Comparison of ENCODE assay signal across 23 cellular contexts in genomic region chr2:101467306-101467705, GRCh38. TPM values are rescaled to one million over a fixed set of nuclear protein-coding genes. Genes with fewer than 3 reads are reported as not detected.
DNase-seq lines count a peak whose midpoint lies in the region; TF ChIP-seq lines count a peak whose summit lies in the region.
"Had no signal": no experiment of that assay in that cellular context is flagged by ENCODE, and none has a peak within 500 bp of the region (broad histone marks: within the 10 kb centered on the region; RNA-seq: fewer than 3 reads in every experiment).

No MANE protein-coding gene starts in this region.

- H3K9me3 ChIP-seq in HUES64 (ENCODE audit: insufficient read depth, low read depth, low read length) (no peaks in the 10 kb centered on the region), HAP-1 (no peaks in the 10 kb centered on the region)
- H3K9me3 ChIP-seq: breast epithelium, gastrocnemius medialis, mucosa of descending colon had no signal

- H3K4me1 Mint-ChIP-seq in activated naive CD8-positive, alpha-beta T cell treated with anti-CD3 and anti-CD28 coated beads for 36 hours = no peaks in the 10 kb centered on the region

- no peak overlapping the region for H3K4me3 Mint-ChIP-seq in activated naive CD8-positive, alpha-beta T cell treated with anti-CD3 and anti-CD28 coated beads for 36 hours
- H3K4me3 Mint-ChIP-seq: activated naive CD8-positive, alpha-beta T cell; activated T-helper 1 cell treated with anti-CD3 and anti-CD28 coated beads, Interleukin-12 subunit alpha, Interleukin-12 subunit beta, Interleukin-2, Interleukin-4 antibody, amounts not matched to agents 30 ng/mL and 10 ng/mL and 1 ng/mL, durations not matched to agents 14 hours and 24 hours and 36 hours had no signal

- H3K27ac ChIP-seq in HUES64 (ENCODE audit: low read depth, low read length) = peak overlapping the region; percentile 21; the same call in 1 of the 2 replicates
- H3K27ac ChIP-seq: breast epithelium, epithelial cell of prostate, gastrocnemius medialis had no signal

- H3K4me1 ChIP-seq in HUES64 (ENCODE audit: insufficient read depth, low read length) = peaks cover 15% of the 10 kb centered on the region; the same call in 1 of the 2 replicates
- H3K4me1 ChIP-seq in HAP-1 = no peaks in the 10 kb centered on the region
- H3K4me1 ChIP-seq: breast epithelium had no signal

- H3K4me3 ChIP-seq in AG10803 (ENCODE audit: low read length) = no peak overlapping the region
- no peak overlapping the region for H3K4me3 ChIP-seq in HUES64 (ENCODE audit: low read length)
- no peak overlapping the region for H3K4me3 ChIP-seq in HAP-1
- H3K4me3 ChIP-seq: breast epithelium, gastrocnemius medialis, mucosa of descending colon had no signal

- H3K27me3 ChIP-seq in HUES64 (ENCODE audit: insufficient read depth, low read length) (no peaks in the 10 kb centered on the region), HAP-1 (ENCODE audit: low read depth) (0 out of 2 replicates have a peak, but pooled peaks cover 3% of the 10 kb centered on the region)
- H3K27me3 ChIP-seq: breast epithelium, gastrocnemius medialis had no signal

- no peaks in the 10 kb centered on the region for H3K9me3 Mint-ChIP-seq in activated naive CD8-positive, alpha-beta T cell treated with anti-CD3 and anti-CD28 coated beads for 36 hours
- H3K9me3 Mint-ChIP-seq: activated T-helper 1 cell treated with anti-CD3 and anti-CD28 coated beads, Interleukin-12 subunit alpha, Interleukin-12 subunit beta, Interleukin-2, Interleukin-4 antibody, amounts not matched to agents 30 ng/mL and 10 ng/mL and 1 ng/mL, durations not matched to agents 14 hours and 24 hours and 36 hours had no signal

- in situ Hi-C loops in HAP-1 (cut with MboI; ENCODE audit: low sequenced_read_pairs) = no loop called here

- H3K36me3 ChIP-seq in HUES64 (ENCODE audit: insufficient read depth, low read length) = no peaks in the 10 kb centered on the region
- no peaks in the 10 kb centered on the region for H3K36me3 ChIP-seq in HAP-1 (replicated peaks)
- H3K36me3 ChIP-seq: breast epithelium, gastrocnemius medialis had no signal

- DNase-seq in AG10803 (ENCODE audit: low read depth) (peak; percentile 60), amniotic epithelial cell (ENCODE audit: low read depth) (peak; percentile 51), iris pigment epithelial cell (ENCODE audit: low read depth) (peak; percentile 9), NCI-H774 (lab: John Stamatoyannopoulos, UW) (no peak), HAP-1 (ENCODE audit: low spot score in 2 of 2) (no peak)
- no peak for DNase-seq in activated CD8-positive, alpha-beta memory T cell treated with anti-CD3 and anti-CD28 coated beads, Interleukin-2, amount 50 U/mL, for 48 hours
- DNase-seq in activated naive CD8-positive, alpha-beta T cell treated with anti-CD3 and anti-CD28 coated beads for 36 hours = no peak
- DNase-seq: activated CD4-positive, CD25-positive, alpha-beta regulatory T cell treated with anti-CD3 and anti-CD28 coated beads, Interleukin-2, amount 50 U/mL, for 72 hours; dermis blood vessel endothelial cell; DMS153; gastrocnemius medialis; mucosa of descending colon; NCI-H1092 treated with DMSO at 0.1 percent for 48 hours; NCI-H2171 treated with DMSO at 0.1 percent for 48 hours; NCI-H82 had no signal

- TF ChIP-seq CTCF in AG10803 (conservative IDR thresholded peaks at IDR 0.05; ENCODE audit: low read length) = no peak

- H3K9ac ChIP-seq in HUES64 (ENCODE audit: low read depth, low read length) = no peak overlapping the region

- no peak overlapping the region for H3K27ac Mint-ChIP-seq in activated naive CD8-positive, alpha-beta T cell treated with anti-CD3 and anti-CD28 coated beads for 36 hours
- H3K27ac Mint-ChIP-seq: activated naive CD8-positive, alpha-beta T cell; activated T-helper 1 cell treated with anti-CD3 and anti-CD28 coated beads, Interleukin-12 subunit alpha, Interleukin-12 subunit beta, Interleukin-2, Interleukin-4 antibody, amounts not matched to agents 30 ng/mL and 10 ng/mL and 1 ng/mL, durations not matched to agents 14 hours and 24 hours and 36 hours had no signal

- no peaks in the 10 kb centered on the region for H3K27me3 Mint-ChIP-seq in activated naive CD8-positive, alpha-beta T cell treated with anti-CD3 and anti-CD28 coated beads for 36 hours
- H3K27me3 Mint-ChIP-seq: activated naive CD8-positive, alpha-beta T cell had no signal

- 23% methylated on average over 4 of the region's 4 CpGs for WGBS in HUES64

- no peaks in the 10 kb centered on the region for H3K36me3 Mint-ChIP-seq in activated naive CD8-positive, alpha-beta T cell treated with anti-CD3 and anti-CD28 coated beads for 36 hours
- H3K36me3 Mint-ChIP-seq: activated naive CD8-positive, alpha-beta T cell had no signal

RNA-seq across cellular contexts. Expression of gene RFX8, which starts 7.6 kb away (rescaled TPM):
- not detected for polyA plus RNA-seq in HUES64 (2013, experiment 1 of 2)
- not detected for polyA plus RNA-seq in HUES64 (2013, experiment 2 of 2)
- not detected for total RNA-seq in activated naive CD8-positive, alpha-beta T cell treated with anti-CD3 and anti-CD28 coated beads for 36 hours
- total RNA-seq: A673, left lobe of liver, mucosa of descending colon had no signal
- polyA plus RNA-seq: CD14-positive monocyte had no signal

Comparison
In these comparisons a context has a peak if more than half of its experiments do, and no peak if none do; other contexts are left out.
1. DNase-seq: peak in AG10803 (single experiment), amniotic epithelial cell (single experiment) and iris pigment epithelial cell (single experiment); none in NCI-H774 (single experiment), HAP-1 (0 of 2), activated CD8-positive, alpha-beta memory T cell treated with anti-CD3 and anti-CD28 coated beads, Interleukin-2, amount 50 U/mL, for 48 hours (single experiment) and activated naive CD8-positive, alpha-beta T cell treated with anti-CD3 and anti-CD28 coated beads for 36 hours (single experiment).